In the genomic region with DNA sequence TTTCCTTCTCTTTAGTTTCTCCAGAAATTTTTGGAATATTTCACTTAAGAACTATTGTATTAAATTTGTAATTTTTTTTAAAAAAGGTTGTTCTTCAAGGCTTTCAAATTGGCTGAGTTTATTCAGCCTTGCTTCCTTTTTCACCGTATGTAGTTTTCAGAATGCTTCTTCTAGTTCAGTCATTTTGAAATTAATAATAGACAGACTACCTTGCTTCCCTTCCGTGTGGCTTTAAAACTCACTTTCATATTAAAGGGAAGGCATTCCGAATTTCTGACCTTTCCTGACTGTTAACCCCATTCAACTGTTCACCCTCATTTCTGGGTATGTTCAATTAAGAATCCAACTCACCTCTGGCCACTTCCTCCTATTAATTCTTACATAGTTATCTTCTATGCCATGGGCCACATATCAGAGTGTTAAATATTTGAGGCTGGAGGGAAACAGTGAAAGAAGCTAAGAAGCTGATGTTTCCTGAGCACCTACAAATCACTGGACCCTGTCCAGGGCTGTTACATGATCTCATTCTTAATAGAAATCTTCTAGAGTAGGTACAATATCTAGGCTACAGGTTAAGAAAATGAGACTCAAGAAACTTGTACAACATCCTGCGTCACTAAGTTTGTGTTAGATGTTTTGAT, we compare ENCODE assay signal across 21 cellular contexts.
DNase-seq lines count a peak whose midpoint lies in the region; ATAC-seq lines count a peak whose summit lies in the region.
"Had no signal": no experiment of that assay in that cellular context is flagged by ENCODE, and none has a peak within 500 bp of the region (broad histone marks: within the 10 kb centered on the region; RNA-seq: fewer than 3 reads in every experiment).

No MANE protein-coding gene starts in this region.

- DNase-seq in GM19238 (ENCODE audit: insufficient read length, low spot score) (peak; percentile 5), NCI-H187 (lab: John Stamatoyannopoulos, UW) (no peak), NCI-H1694 treated with DMSO at 0.1 percent for 48 hours (lab: John Stamatoyannopoulos, UW) (no peak)
- no peak for DNase-seq in activated T-cell treated with anti-CD3 and anti-CD28 coated beads, Interleukin-2, amount 50 U/mL, for 24 hours
- DNase-seq: activated B cell treated with CpG ODN at 0.5 μM for 24 hours; amniotic stem cell; effector CD8-positive, alpha-beta T cell; heart left ventricle; KBM-7; kidney; midbrain; NCI-H1092; NCI-H2227 treated with DMSO at 0.1 percent for 48 hours; NK-92 treated with Interleukin-12 subunit alpha and Interleukin-12 subunit beta, amount 100 ng/mL, for 24 hours; stimulated activated naive B cell treated with anti-CD40 and anti-IgM and Interleukin-4, amounts not matched to agents 10 μg/mL and 1 μg/mL and 100 μg/mL, for 72 hours had no signal

- peaks cover 11% of the 10 kb centered on the region for H3K27me3 Mint-ChIP-seq in activated T-cell treated with anti-CD3 and anti-CD28 coated beads, Interleukin-2, amount 50 U/mL, for 24 hours
- H3K27me3 Mint-ChIP-seq: activated B cell treated with CpG ODN at 0.5 μM for 24 hours; central memory CD8-positive, alpha-beta T cell had no signal

- H3K9me3 Mint-ChIP-seq in activated T-cell treated with anti-CD3 and anti-CD28 coated beads, Interleukin-2, amount 50 U/mL, for 24 hours, result no peaks in the 10 kb centered on the region
- H3K9me3 Mint-ChIP-seq: activated B cell treated with CpG ODN at 0.5 μM for 24 hours; central memory CD8-positive, alpha-beta T cell; neural progenitor cell; stimulated activated naive B cell treated with anti-CD40 and anti-IgM and Interleukin-4, amounts not matched to agents 10 μg/mL and 1 μg/mL and 100 μg/mL, for 72 hours; T-helper 1 cell treated with Interleukin-12 subunit alpha and Interleukin-12 subunit beta and Interleukin-4 antibody, amounts not matched to agents 30 μg/mL and 1 μg/mL, for 36 hours had no signal

- ATAC-seq in GM21737 (IDR thresholded peaks at IDR 0.05; ENCODE audit: unreplicated experiment) (peak; percentile 67), HG03175 (IDR thresholded peaks at IDR 0.05; ENCODE audit: unreplicated experiment) (peak; percentile 71), GM18868 (IDR thresholded peaks at IDR 0.05; ENCODE audit: unreplicated experiment) (no peak)
- ATAC-seq: heart left ventricle; stimulated activated naive B cell treated with anti-CD40 and anti-IgM and Interleukin-4, amounts not matched to agents 10 μg/mL and 1 μg/mL and 100 μg/mL, for 72 hours had no signal

- H3K27ac Mint-ChIP-seq in activated T-cell treated with anti-CD3 and anti-CD28 coated beads, Interleukin-2, amount 50 U/mL, for 24 hours, result no peak overlapping the region
- H3K27ac Mint-ChIP-seq: activated B cell treated with CpG ODN at 0.5 μM for 24 hours; neural progenitor cell; stimulated activated naive B cell treated with anti-CD40 and anti-IgM and Interleukin-4, amounts not matched to agents 10 μg/mL and 1 μg/mL and 100 μg/mL, for 72 hours; T-helper 1 cell treated with Interleukin-12 subunit alpha and Interleukin-12 subunit beta and Interleukin-4 antibody, amounts not matched to agents 30 μg/mL and 1 μg/mL, for 36 hours had no signal

- H3K36me3 Mint-ChIP-seq in activated T-cell treated with anti-CD3 and anti-CD28 coated beads, Interleukin-2, amount 50 U/mL, for 24 hours (ENCODE audit: low read depth), result no peaks in the 10 kb centered on the region
- H3K36me3 Mint-ChIP-seq: neural progenitor cell; stimulated activated naive B cell treated with anti-CD40 and anti-IgM and Interleukin-4, amounts not matched to agents 10 μg/mL and 1 μg/mL and 100 μg/mL, for 72 hours had no signal

- H3K4me3 Mint-ChIP-seq in activated T-cell treated with anti-CD3 and anti-CD28 coated beads, Interleukin-2, amount 50 U/mL, for 24 hours, result no peak overlapping the region
- H3K4me3 Mint-ChIP-seq: activated B cell treated with CpG ODN at 0.5 μM for 24 hours; central memory CD8-positive, alpha-beta T cell; neural progenitor cell; stimulated activated naive B cell treated with anti-CD40 and anti-IgM and Interleukin-4, amounts not matched to agents 10 μg/mL and 1 μg/mL and 100 μg/mL, for 72 hours; T-helper 1 cell treated with Interleukin-12 subunit alpha and Interleukin-12 subunit beta and Interleukin-4 antibody, amounts not matched to agents 30 μg/mL and 1 μg/mL, for 36 hours had no signal

- no peaks in the 10 kb centered on the region for H3K4me1 Mint-ChIP-seq in activated T-cell treated with anti-CD3 and anti-CD28 coated beads, Interleukin-2, amount 50 U/mL, for 24 hours (ENCODE audit: low read depth)
- H3K4me1 Mint-ChIP-seq: activated B cell treated with CpG ODN at 0.5 μM for 24 hours; central memory CD8-positive, alpha-beta T cell; neural progenitor cell; stimulated activated naive B cell treated with anti-CD40 and anti-IgM and Interleukin-4, amounts not matched to agents 10 μg/mL and 1 μg/mL and 100 μg/mL, for 72 hours had no signal
